17 cellular contexts compared by ENCODE assay signal in genomic region chr2:71524476-71524875, GRCh38.
"Had no signal": no experiment of that assay in that cellular context is flagged by ENCODE, and none has a peak within 500 bp of the region (broad histone marks: within the 10 kb centered on the region; RNA-seq: fewer than 3 reads in every experiment).

No MANE protein-coding gene starts in this region.

- H3K4me3 Mint-ChIP-seq: activated naive CD8-positive, alpha-beta T cell treated with anti-CD3 and anti-CD28 coated beads for 36 hours; nephron; stimulated activated naive B cell treated with anti-CD40 and anti-IgM and Interleukin-4, amounts not matched to agents 10 μg/mL and 1 μg/mL and 100 μg/mL, for 72 hours; type B pancreatic cell had no signal

- H3K9me3 Mint-ChIP-seq: activated naive CD8-positive, alpha-beta T cell treated with anti-CD3 and anti-CD28 coated beads for 36 hours; type B pancreatic cell had no signal

- ATAC-seq: left lung; right lobe of liver; SK-N-SH treated with all-trans-retinoic acid at 6 μM for 48 hours; stimulated activated naive B cell treated with anti-CD40 and anti-IgM and Interleukin-4, amounts not matched to agents 10 μg/mL and 1 μg/mL and 100 μg/mL, for 72 hours had no signal

- H3K9me3 ChIP-seq: colonic mucosa, left lung, neutrophil, ovary, right lobe of liver had no signal

- H3K4me3 ChIP-seq: colonic mucosa, dorsolateral prefrontal cortex, left lung, ovary, right lobe of liver, smooth muscle cell had no signal

- H3K27ac ChIP-seq: colonic mucosa, dorsolateral prefrontal cortex, left lung, neutrophil, ovary, right lobe of liver, VCaP had no signal

- H3K27ac Mint-ChIP-seq: activated naive CD8-positive, alpha-beta T cell treated with anti-CD3 and anti-CD28 coated beads for 36 hours; nephron; stimulated activated naive B cell treated with anti-CD40 and anti-IgM and Interleukin-4, amounts not matched to agents 10 μg/mL and 1 μg/mL and 100 μg/mL, for 72 hours; type B pancreatic cell had no signal

- H3K4me1 ChIP-seq: colonic mucosa, left lung, right lobe of liver had no signal

- H3K4me2 ChIP-seq: smooth muscle cell had no signal

- H3K36me3 Mint-ChIP-seq: activated naive CD8-positive, alpha-beta T cell treated with anti-CD3 and anti-CD28 coated beads for 36 hours; stimulated activated naive B cell treated with anti-CD40 and anti-IgM and Interleukin-4, amounts not matched to agents 10 μg/mL and 1 μg/mL and 100 μg/mL, for 72 hours; type B pancreatic cell had no signal

- H3K4me1 Mint-ChIP-seq: activated naive CD8-positive, alpha-beta T cell treated with anti-CD3 and anti-CD28 coated beads for 36 hours; nephron; stimulated activated naive B cell treated with anti-CD40 and anti-IgM and Interleukin-4, amounts not matched to agents 10 μg/mL and 1 μg/mL and 100 μg/mL, for 72 hours had no signal

- H3K27me3 ChIP-seq: colonic mucosa, dorsolateral prefrontal cortex, left lung, neutrophil, ovary, right lobe of liver had no signal

- H3K36me3 ChIP-seq: colonic mucosa, ovary had no signal

- DNase-seq: activated CD4-positive, alpha-beta T cell treated with anti-CD3 and anti-CD28 coated beads for 1 hour; activated naive CD4-positive, alpha-beta T cell; activated naive CD8-positive, alpha-beta T cell treated with anti-CD3 and anti-CD28 coated beads for 36 hours; activated T-cell treated with anti-CD3 and anti-CD28 coated beads, Interleukin-2, amount 50 U/mL, for 1 hour; colonic mucosa; dorsolateral prefrontal cortex; ovary; stimulated activated CD4-positive, alpha-beta T cell treated with anti-CD3 and anti-CD28 coated beads, Interleukin-15, amount 100 ng/mL, for 24 hours; stimulated activated naive B cell treated with anti-CD40 and anti-IgM and Interleukin-4, amounts not matched to agents 10 μg/mL and 1 μg/mL and 100 μg/mL, for 72 hours had no signal
